16 cellular contexts compared by ENCODE assay signal in genomic region chr20:1341561-1342265, GRCh38. TPM values are rescaled to one million over a fixed set of nuclear protein-coding genes. Genes with fewer than 3 reads are reported as not detected.
DNase-seq lines count a peak whose midpoint lies in the region; ATAC-seq and TF ChIP-seq lines count a peak whose summit lies in the region.
"Had no signal": no experiment of that assay in that cellular context is flagged by ENCODE, and none has a peak within 500 bp of the region (broad histone marks: within the 10 kb centered on the region; RNA-seq: fewer than 3 reads in every experiment).

No MANE protein-coding gene starts in this region.

- 69% methylated on average over 4 of the region's 5 CpGs for WGBS in SK-N-SH (ENCODE audit: low lambda C conversion rate)

- peaks cover 14% of the 10 kb centered on the region for H3F3A ChIP-seq in SK-N-SH (replicated peaks; ENCODE audit: insufficient read depth)

- H2AFZ ChIP-seq in SK-N-SH (ENCODE audit: low read depth): no peak overlapping the region

- no peak for ATAC-seq in stimulated activated effector memory CD8-positive, alpha-beta T cell treated with anti-CD3 and anti-CD28 coated beads, Interleukin-12 subunit alpha, Interleukin-12 subunit beta, amount 100 ng/mL, for 72 hours
- ATAC-seq in stimulated activated memory B cell treated with anti-CD40 and anti-IgM and Interleukin-4, amounts not matched to agents 10 μg/mL and 1 μg/mL and 100 μg/mL, for 72 hours: no peak
- ATAC-seq in WTC11: no peak

- peaks cover 5 to 16% of the 10 kb centered on the region in 2 experiments; a peak in 2 of 4 replicates for H3K4me1 ChIP-seq in SK-N-SH (ENCODE audit: control insufficient read depth in 1 of 2, insufficient read depth in 2 of 2, low read depth in 1 of 2, low read length in 1 of 2)
- H3K4me1 ChIP-seq: ascending aorta had no signal

- TF ChIP-seq RAD21 in SK-N-SH (IDR thresholded peaks at IDR 0.05; ENCODE audit: low read length): no peak

- H3K27me3 Mint-ChIP-seq in activated naive CD4-positive, alpha-beta T cell treated with anti-CD3 and anti-CD28 coated beads, Interleukin-2, amount 50 U/mL, for 24 hours: no peaks in the 10 kb centered on the region
- no peaks in the 10 kb centered on the region for H3K27me3 Mint-ChIP-seq in activated naive CD4-positive, alpha-beta T cell treated with anti-CD3 and anti-CD28 coated beads, Interleukin-2, amount 10 ng/mL, durations not matched to agents 7 days and 5 days
- H3K27me3 Mint-ChIP-seq in stimulated activated memory B cell treated with anti-CD40 and anti-IgM and Interleukin-4, amounts not matched to agents 10 μg/mL and 1 μg/mL and 100 μg/mL, for 72 hours: no peaks in the 10 kb centered on the region
- H3K27me3 Mint-ChIP-seq in WTC11 (ENCODE audit: low read depth): peaks cover 8% of the 10 kb centered on the region; the same call in 1 of the 2 replicates
- H3K27me3 Mint-ChIP-seq: IgD-negative memory B cell, naive B cell had no signal

- H3K4me3 Mint-ChIP-seq in activated naive CD4-positive, alpha-beta T cell treated with anti-CD3 and anti-CD28 coated beads, Interleukin-2, amount 50 U/mL, for 24 hours: no peak overlapping the region
- no peak overlapping the region for H3K4me3 Mint-ChIP-seq in activated naive CD4-positive, alpha-beta T cell treated with anti-CD3 and anti-CD28 coated beads, Interleukin-2, amount 10 ng/mL, durations not matched to agents 7 days and 5 days
- H3K4me3 Mint-ChIP-seq in stimulated activated effector memory CD8-positive, alpha-beta T cell treated with anti-CD3 and anti-CD28 coated beads, Interleukin-12 subunit alpha, Interleukin-12 subunit beta, amount 100 ng/mL, for 72 hours: no peak overlapping the region
- no peak overlapping the region for H3K4me3 Mint-ChIP-seq in stimulated activated memory B cell treated with anti-CD40 and anti-IgM and Interleukin-4, amounts not matched to agents 10 μg/mL and 1 μg/mL and 100 μg/mL, for 72 hours
- H3K4me3 Mint-ChIP-seq in WTC11: no peak overlapping the region
- H3K4me3 Mint-ChIP-seq: IgD-negative memory B cell, naive B cell had no signal

- no peak for TF ChIP-seq EP300 in SK-N-SH (IDR thresholded peaks at IDR 0.05; ENCODE audit: borderline replicate concordance in 1 of 2, low read depth in 1 of 2, low read length in 1 of 2)

- H3K9ac ChIP-seq in SK-N-SH: no peak overlapping the region

- CTCF ChIA-PET in activated naive CD4-positive, alpha-beta T cell treated with anti-CD3 and anti-CD28 coated beads, Interleukin-2, amount 10 ng/mL, durations not matched to agents 7 days and 5 days (lab: Charles Lee): no interaction called here
- CTCF ChIA-PET in SK-N-SH (lab: Yijun Ruan, JAX): interaction anchor here (0.5 to 0.8 kb wide), 2 partner anchors 126 to 162 kb away, joined by 3 read pairs; no protein-coding TSS in a partner anchor
- CTCF ChIA-PET in WTC11 (lab: Charles Lee): interaction anchor here (0.8 kb wide), 1 partner anchor 29 kb away, joined by 3 read pairs; no protein-coding TSS in a partner anchor

- H3K79me2 ChIP-seq in SK-N-SH (ENCODE audit: insufficient read depth): peaks cover 14% of the 10 kb centered on the region

- no peak overlapping the region for H3K4me2 ChIP-seq in SK-N-SH

- H4K20me1 ChIP-seq in SK-N-SH (ENCODE audit: insufficient read depth): no peaks in the 10 kb centered on the region

- H3K4me3 ChIP-seq in SK-N-SH (ENCODE audit: low read depth in 2 of 2, low read length in 1 of 2) (no peak overlapping the region), fibroblast of the aortic adventitia (ENCODE audit: low read depth, low read length) (no peak overlapping the region)
- H3K4me3 ChIP-seq: ascending aorta, vagina had no signal

- peaks cover 32% of the 10 kb centered on the region for H3K4me1 Mint-ChIP-seq in activated naive CD4-positive, alpha-beta T cell treated with anti-CD3 and anti-CD28 coated beads, Interleukin-2, amount 50 U/mL, for 24 hours
- H3K4me1 Mint-ChIP-seq in activated naive CD4-positive, alpha-beta T cell treated with anti-CD3 and anti-CD28 coated beads, Interleukin-2, amount 10 ng/mL, durations not matched to agents 7 days and 5 days: peaks cover 27% of the 10 kb centered on the region
- H3K4me1 Mint-ChIP-seq in stimulated activated effector memory CD8-positive, alpha-beta T cell treated with anti-CD3 and anti-CD28 coated beads, Interleukin-12 subunit alpha, Interleukin-12 subunit beta, amount 100 ng/mL, for 72 hours: peaks cover 20% of the 10 kb centered on the region
- H3K4me1 Mint-ChIP-seq in stimulated activated memory B cell treated with anti-CD40 and anti-IgM and Interleukin-4, amounts not matched to agents 10 μg/mL and 1 μg/mL and 100 μg/mL, for 72 hours: peaks cover 11% of the 10 kb centered on the region
- H3K4me1 Mint-ChIP-seq in WTC11: peaks cover 5% of the 10 kb centered on the region

- H3K36me3 Mint-ChIP-seq in activated naive CD4-positive, alpha-beta T cell treated with anti-CD3 and anti-CD28 coated beads, Interleukin-2, amount 50 U/mL, for 24 hours: no peaks in the 10 kb centered on the region
- H3K36me3 Mint-ChIP-seq in activated naive CD4-positive, alpha-beta T cell treated with anti-CD3 and anti-CD28 coated beads, Interleukin-2, amount 10 ng/mL, durations not matched to agents 7 days and 5 days: peaks cover 13% of the 10 kb centered on the region
- no peaks in the 10 kb centered on the region for H3K36me3 Mint-ChIP-seq in stimulated activated effector memory CD8-positive, alpha-beta T cell treated with anti-CD3 and anti-CD28 coated beads, Interleukin-12 subunit alpha, Interleukin-12 subunit beta, amount 100 ng/mL, for 72 hours
- H3K36me3 Mint-ChIP-seq in stimulated activated memory B cell treated with anti-CD40 and anti-IgM and Interleukin-4, amounts not matched to agents 10 μg/mL and 1 μg/mL and 100 μg/mL, for 72 hours: peaks cover 5% of the 10 kb centered on the region
- 0 out of 2 replicates have a peak, but pooled peaks cover 2% of the 10 kb centered on the region for H3K36me3 Mint-ChIP-seq in WTC11
- H3K36me3 Mint-ChIP-seq: naive B cell had no signal

- TF ChIP-seq CTCF in SK-N-SH (IDR thresholded peaks at IDR 0.05): no peak
- no peak for TF ChIP-seq CTCF in fibroblast of the aortic adventitia (IDR thresholded peaks at IDR 0.05; ENCODE audit: insufficient read depth, low read length)
- TF ChIP-seq CTCF in WTC11 (IDR thresholded peaks at IDR 0.05): no peak

- H3K9me2 ChIP-seq in SK-N-SH: no peaks in the 10 kb centered on the region

- POLR2A ChIA-PET in SK-N-SH (lab: Yijun Ruan, JAX): no interaction called here
- POLR2A ChIA-PET in WTC11 (lab: Charles Lee): no interaction called here

- no peak for DNase-seq in activated naive CD4-positive, alpha-beta T cell treated with anti-CD3 and anti-CD28 coated beads, Interleukin-2, amount 10 ng/mL, durations not matched to agents 7 days and 5 days
- DNase-seq in SK-N-SH (no peak), fibroblast of the aortic adventitia (ENCODE audit: low read depth) (peak; percentile 64), WTC11 (ENCODE audit: low spot score) (no peak)
- DNase-seq in stimulated activated effector memory CD8-positive, alpha-beta T cell treated with anti-CD3 and anti-CD28 coated beads, Interleukin-12 subunit alpha, Interleukin-12 subunit beta, amount 100 ng/mL, for 72 hours (ENCODE audit: low spot score in 2 of 2): peak in 1 of 2 donors; percentile 28
- no peak for DNase-seq in activated CD4-positive, alpha-beta T cell treated with anti-CD3 and anti-CD28 coated beads for 1 hour
- DNase-seq: activated T-cell treated with anti-CD3 and anti-CD28 coated beads for 4 hours; naive B cell; NCI-H1930; stimulated activated CD4-positive, alpha-beta T cell treated with anti-CD3 and anti-CD28 coated beads, Interleukin-12 subunit alpha, Interleukin-12 subunit beta, amount 100 ng/mL, for 4 hours had no signal

- H3K27me3 ChIP-seq in SK-N-SH (ENCODE audit: insufficient read depth): no peaks in the 10 kb centered on the region
- H3K27me3 ChIP-seq: ascending aorta, vagina had no signal

- peak overlapping the region; percentile 88 for H3K27ac Mint-ChIP-seq in activated naive CD4-positive, alpha-beta T cell treated with anti-CD3 and anti-CD28 coated beads, Interleukin-2, amount 50 U/mL, for 24 hours
- H3K27ac Mint-ChIP-seq in activated naive CD4-positive, alpha-beta T cell treated with anti-CD3 and anti-CD28 coated beads, Interleukin-2, amount 10 ng/mL, durations not matched to agents 7 days and 5 days: no peak overlapping the region
- peak overlapping the region; percentile 18 for H3K27ac Mint-ChIP-seq in stimulated activated effector memory CD8-positive, alpha-beta T cell treated with anti-CD3 and anti-CD28 coated beads, Interleukin-12 subunit alpha, Interleukin-12 subunit beta, amount 100 ng/mL, for 72 hours
- H3K27ac Mint-ChIP-seq in stimulated activated memory B cell treated with anti-CD40 and anti-IgM and Interleukin-4, amounts not matched to agents 10 μg/mL and 1 μg/mL and 100 μg/mL, for 72 hours: no peak overlapping the region
- H3K27ac Mint-ChIP-seq in WTC11: no peak overlapping the region

- H3K9me3 ChIP-seq in SK-N-SH: no peaks in the 10 kb centered on the region
- H3K9me3 ChIP-seq: ascending aorta, vagina had no signal

- peak overlapping the region in 1 of 2 experiments; percentile 21; a peak in 1 of 4 replicates for H3K27ac ChIP-seq in SK-N-SH (ENCODE audit: low read depth in 2 of 2, low read length in 1 of 2)
- H3K27ac ChIP-seq: ascending aorta, C4-2B, vagina had no signal

- peaks cover 0 to 13% of the 10 kb centered on the region in 2 experiments for H3K36me3 ChIP-seq in SK-N-SH (replicated peaks in 1 of 2; ENCODE audit: control insufficient read depth in 1 of 2, insufficient read depth in 2 of 2, low read length in 1 of 2)
- H3K36me3 ChIP-seq: ascending aorta, vagina had no signal

- H3K9me3 Mint-ChIP-seq in activated naive CD4-positive, alpha-beta T cell treated with anti-CD3 and anti-CD28 coated beads, Interleukin-2, amount 50 U/mL, for 24 hours: no peaks in the 10 kb centered on the region
- H3K9me3 Mint-ChIP-seq in activated naive CD4-positive, alpha-beta T cell treated with anti-CD3 and anti-CD28 coated beads, Interleukin-2, amount 10 ng/mL, durations not matched to agents 7 days and 5 days: peaks cover 3% of the 10 kb centered on the region
- H3K9me3 Mint-ChIP-seq in stimulated activated effector memory CD8-positive, alpha-beta T cell treated with anti-CD3 and anti-CD28 coated beads, Interleukin-12 subunit alpha, Interleukin-12 subunit beta, amount 100 ng/mL, for 72 hours: no peaks in the 10 kb centered on the region
- no peaks in the 10 kb centered on the region for H3K9me3 Mint-ChIP-seq in stimulated activated memory B cell treated with anti-CD40 and anti-IgM and Interleukin-4, amounts not matched to agents 10 μg/mL and 1 μg/mL and 100 μg/mL, for 72 hours
- H3K9me3 Mint-ChIP-seq in WTC11: peaks cover 4% of the 10 kb centered on the region
- H3K9me3 Mint-ChIP-seq: IgD-negative memory B cell had no signal

RNA-seq across cellular contexts. Expression of gene SDCBP2, which starts 12.8 kb away (rescaled TPM):
- 3.0 and 4.0 TPM in 2 replicates for polyA plus RNA-seq in SK-N-SH (2012; rRNA removed)
- 1.8 and 2.6 TPM in 2 replicates for polyA plus RNA-seq in SK-N-SH (2012; cell fraction: cytosol; rRNA removed)
- polyA plus RNA-seq in SK-N-SH (2012; cell fraction: nucleus; rRNA removed): 6.6 and 8.2 TPM in 2 replicates
- total RNA-seq in fibroblast of the aortic adventitia (ENCODE audit: low replicate concordance) (1.4 and 2.3 TPM in 2 replicates), WTC11 (2021) (2.5 to 3.3 TPM (median 2.6 TPM) in 3 replicates)
- total RNA-seq: ascending aorta had no signal

RNA-seq across cellular contexts. Expression of gene FKBP1A, which starts 51.1 kb away (rescaled TPM):
- 362 and 453 TPM in 2 replicates for polyA plus RNA-seq in SK-N-SH (2012; rRNA removed)
- polyA plus RNA-seq in SK-N-SH (2012; cell fraction: cytosol; rRNA removed): 418 and 470 TPM in 2 replicates
- polyA plus RNA-seq in SK-N-SH (2012; cell fraction: nucleus; rRNA removed): 119 and 151 TPM in 2 replicates
- total RNA-seq in fibroblast of the aortic adventitia (ENCODE audit: low replicate concordance) (39.3 and 200 TPM in 2 replicates), WTC11 (2021) (197 to 218 TPM (median 201 TPM) in 3 replicates)

Comparison
In these comparisons a context has a peak if more than half of its experiments do, and no peak if none do; other contexts are left out.
1. H3K27ac Mint-ChIP-seq: peak in activated naive CD4-positive, alpha-beta T cell treated with anti-CD3 and anti-CD28 coated beads, Interleukin-2, amount 50 U/mL, for 24 hours (single experiment) and stimulated activated effector memory CD8-positive, alpha-beta T cell treated with anti-CD3 and anti-CD28 coated beads, Interleukin-12 subunit alpha, Interleukin-12 subunit beta, amount 100 ng/mL, for 72 hours (single experiment); none in activated naive CD4-positive, alpha-beta T cell treated with anti-CD3 and anti-CD28 coated beads, Interleukin-2, amount 10 ng/mL, durations not matched to agents 7 days and 5 days (single experiment), stimulated activated memory B cell treated with anti-CD40 and anti-IgM and Interleukin-4, amounts not matched to agents 10 μg/mL and 1 μg/mL and 100 μg/mL, for 72 hours (single experiment) and WTC11 (single experiment).